Comparison of ENCODE assay signal across 8 cellular contexts in the genomic region with DNA sequence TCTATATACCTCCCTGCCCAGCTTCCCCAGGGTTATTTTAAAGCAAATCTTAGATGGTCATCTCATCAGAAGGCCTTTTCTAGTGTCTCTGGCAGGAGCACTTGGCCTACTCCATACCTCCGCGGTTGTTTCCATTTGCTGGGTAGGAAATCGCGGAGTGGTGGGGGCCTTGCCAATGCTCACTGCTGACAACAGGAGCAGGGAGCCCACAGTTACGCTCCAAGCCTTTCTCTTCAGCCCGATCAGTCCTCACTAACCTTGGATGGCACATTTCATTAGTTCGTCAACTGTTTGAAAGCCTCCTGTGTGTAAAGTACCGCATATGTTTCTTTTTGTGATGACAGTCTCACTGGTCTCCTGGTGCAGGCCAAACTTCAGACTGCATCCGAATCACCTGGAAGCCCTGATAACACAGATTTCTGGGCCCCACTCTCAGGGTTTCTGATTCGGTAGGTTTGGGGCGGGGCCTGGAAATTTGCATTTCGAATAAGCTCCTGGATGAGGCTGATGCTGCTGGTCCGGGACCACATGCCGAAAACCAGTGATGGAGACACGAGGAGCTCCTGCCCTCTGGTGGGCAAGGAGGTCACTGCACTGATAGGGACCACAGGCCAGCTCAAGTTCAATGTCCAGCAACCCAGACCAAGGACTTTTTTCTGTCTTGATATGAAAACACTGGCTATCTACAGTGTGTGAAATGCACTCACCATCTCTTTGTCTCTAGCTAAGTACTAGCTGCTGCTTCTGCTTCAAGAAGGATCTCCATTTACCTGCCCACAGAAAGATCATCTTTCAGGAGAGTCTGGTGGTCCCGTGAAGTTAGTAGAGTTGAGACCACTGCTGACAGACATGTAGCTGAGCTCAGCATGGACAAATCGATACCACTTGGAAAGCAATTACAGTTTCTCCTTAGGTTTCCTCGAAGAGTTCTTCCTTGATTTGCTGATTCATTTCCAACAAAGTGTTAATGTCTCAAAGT. TPM values are rescaled to one million over a fixed set of nuclear protein-coding genes. Genes with fewer than 3 reads are reported as not detected.
A peak's percentile ranks its signal among the peaks of the same experiment; 100 is the strongest.
DNase-seq lines count a peak whose midpoint lies in the region; ATAC-seq and TF ChIP-seq lines count a peak whose summit lies in the region.

No MANE protein-coding gene starts in this region.

- H3K9me3 Mint-ChIP-seq in glutamatergic neuron (ENCODE audit: unreplicated experiment), result no peaks in the 10 kb centered on the region

- H3K27ac Mint-ChIP-seq in glutamatergic neuron (ENCODE audit: unreplicated experiment), result no peak overlapping the region

- no peaks in the 10 kb centered on the region for H3K4me1 Mint-ChIP-seq in glutamatergic neuron (ENCODE audit: low read depth, unreplicated experiment)

- no peak overlapping the region for H3K27ac ChIP-seq in parathyroid adenoma

- H3K36me3 ChIP-seq in BE2C (no peaks in the 10 kb centered on the region), parathyroid adenoma (ENCODE audit: control insufficient read depth, insufficient read depth, low read length) (no peaks in the 10 kb centered on the region)

- H3K27me3 ChIP-seq in BE2C (no peaks in the 10 kb centered on the region), parathyroid adenoma (ENCODE audit: control insufficient read depth, insufficient read depth, low read length) (no peaks in the 10 kb centered on the region)

- H3K27me3 Mint-ChIP-seq in glutamatergic neuron (ENCODE audit: unreplicated experiment), result no peaks in the 10 kb centered on the region

- H3K9me3 ChIP-seq in BE2C (no peaks in the 10 kb centered on the region), parathyroid adenoma (ENCODE audit: control insufficient read depth, low read length) (no peaks in the 10 kb centered on the region)

- H3K4me3 ChIP-seq in BE2C (ENCODE audit: low read depth, low read length) (peak overlapping the region; percentile 33), parathyroid adenoma (ENCODE audit: low read depth, low read length) (no peak overlapping the region)

- H3K4me1 ChIP-seq in BE2C (peaks cover 5% of the 10 kb centered on the region; the same call in 1 of the 2 replicates), parathyroid adenoma (no peaks in the 10 kb centered on the region)

- no peaks in the 10 kb centered on the region for H3K36me3 Mint-ChIP-seq in glutamatergic neuron (ENCODE audit: unreplicated experiment)

- peak; percentile 89 for ATAC-seq in GM18867 (IDR thresholded peaks at IDR 0.05; ENCODE audit: unreplicated experiment)
- peak; percentile 76 for ATAC-seq in HG03196 (IDR thresholded peaks at IDR 0.05; ENCODE audit: unreplicated experiment)

- H3K4me2 ChIP-seq in parathyroid adenoma (ENCODE audit: low read length), result no peak overlapping the region

- no peaks in the 10 kb centered on the region for H3K79me2 ChIP-seq in parathyroid adenoma

- TF ChIP-seq CTCF in BE2C (IDR thresholded peaks at IDR 0.05; ENCODE audit: low read depth, low read length), result peak; percentile 97
- peak; percentile 93 for TF ChIP-seq CTCF in glutamatergic neuron (IDR thresholded peaks at IDR 0.05; ENCODE audit: partially characterized antibody, unreplicated experiment)
- peak; percentile 83 for TF ChIP-seq CTCF in parathyroid adenoma (IDR thresholded peaks at IDR 0.05)

- H3K4me3 Mint-ChIP-seq in glutamatergic neuron (ENCODE audit: unreplicated experiment), result no peak overlapping the region

- no peak overlapping the region for H3K9ac ChIP-seq in parathyroid adenoma

- no peak overlapping the region for H2AFZ ChIP-seq in parathyroid adenoma

- DNase-seq in BE2C, result peak; percentile 84
- peak; percentile 71 for DNase-seq in RPMI8226
- DNase-seq in activated naive CD4-positive, alpha-beta T cell treated with anti-CD3 and anti-CD28 coated beads, Interleukin-2, amount 50 U/mL, for 16 hours, result peak; percentile 45
- peak; percentile 83 for DNase-seq in glutamatergic neuron
- DNase-seq in NCI-H128 (lab: John Stamatoyannopoulos, UW; ENCODE audit: unreplicated experiment), result no peak

RNA-seq across cellular contexts. Expression of gene LRGUK, which starts 14.0 kb away (rescaled TPM):
- polyA plus RNA-seq in BE2C (2012; ENCODE audit: insufficient read depth, insufficient read length, low read depth), result 0.63 TPM
- 0.81 TPM for total RNA-seq in glutamatergic neuron (ENCODE audit: unreplicated experiment)
